In the genomic region with DNA sequence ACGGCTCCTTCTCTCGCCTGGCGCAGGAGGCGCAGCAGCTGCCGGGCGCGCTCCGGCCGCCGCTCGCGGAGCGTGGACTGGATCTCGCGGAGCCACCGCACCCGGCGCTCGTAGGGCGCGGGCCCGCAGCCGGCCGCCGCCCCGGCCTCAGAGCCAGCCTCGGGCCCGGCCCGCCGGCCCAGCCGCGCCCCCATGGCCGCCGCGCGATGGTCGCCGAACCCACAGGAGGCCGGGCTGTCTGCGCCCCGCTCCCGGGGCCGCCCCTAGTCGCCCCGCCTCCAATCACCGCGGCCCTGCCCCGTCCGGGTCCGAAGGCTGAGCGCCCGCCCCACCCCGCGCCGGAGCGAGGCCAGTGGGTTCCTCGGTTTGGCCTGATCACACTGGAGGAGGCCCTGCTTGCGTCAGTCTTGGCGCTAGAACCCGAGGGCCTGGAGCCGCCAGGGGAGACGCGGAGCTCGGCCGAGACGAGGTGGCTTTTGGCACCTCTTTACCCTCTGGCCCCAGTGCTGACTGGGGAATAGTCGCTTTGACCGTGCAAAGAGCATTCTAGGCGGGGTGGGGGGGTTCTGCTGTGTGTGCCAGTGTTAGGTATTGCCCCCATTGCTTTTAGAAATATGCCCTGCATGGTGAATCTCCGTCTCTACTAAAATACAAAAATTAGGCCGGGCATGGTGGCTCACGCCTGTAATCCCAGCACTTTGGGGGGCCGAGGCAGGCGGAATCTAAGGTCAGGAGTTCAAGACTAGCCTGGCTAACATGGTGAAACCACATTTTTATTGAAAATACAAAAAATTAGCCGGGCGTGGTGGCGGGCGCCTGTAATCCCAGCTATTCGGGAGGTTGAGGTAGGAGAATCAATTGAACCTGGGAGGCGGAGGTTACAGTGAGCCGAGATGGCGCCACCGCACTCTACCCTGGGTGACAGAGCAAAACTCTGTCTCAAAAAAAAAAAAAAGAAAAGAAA, we compare ENCODE assay signal across 1 cellular context.
A peak's percentile ranks its signal among the peaks of the same experiment; 100 is the strongest.
TF ChIP-seq lines count a peak whose summit lies in the region.

A gene with protein sequence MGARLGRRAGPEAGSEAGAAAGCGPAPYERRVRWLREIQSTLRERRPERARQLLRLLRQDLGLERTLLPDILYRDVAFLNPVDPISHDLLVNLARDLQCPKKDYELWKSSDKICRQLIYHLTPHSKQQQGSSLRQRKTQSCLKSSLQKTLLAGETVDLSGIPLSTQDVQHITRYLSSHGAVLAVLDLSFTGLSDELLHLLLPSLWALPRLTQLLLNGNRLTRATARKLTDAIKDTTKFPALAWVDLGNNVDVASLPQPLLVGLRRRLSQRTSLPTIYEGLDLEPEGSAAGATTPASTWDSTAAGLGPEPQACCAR (minus strand): TSS at position 228 of the 964 bp plus-strand sequence. CDS start 34 bp downstream, at position 194.

TF ChIP-seq in HepG2, 621 proteins besides CTCF, POLR2A, EP300 and RAD21 (continued from another document and continues in another):
- TF ChIP-seq, protein P1, sequence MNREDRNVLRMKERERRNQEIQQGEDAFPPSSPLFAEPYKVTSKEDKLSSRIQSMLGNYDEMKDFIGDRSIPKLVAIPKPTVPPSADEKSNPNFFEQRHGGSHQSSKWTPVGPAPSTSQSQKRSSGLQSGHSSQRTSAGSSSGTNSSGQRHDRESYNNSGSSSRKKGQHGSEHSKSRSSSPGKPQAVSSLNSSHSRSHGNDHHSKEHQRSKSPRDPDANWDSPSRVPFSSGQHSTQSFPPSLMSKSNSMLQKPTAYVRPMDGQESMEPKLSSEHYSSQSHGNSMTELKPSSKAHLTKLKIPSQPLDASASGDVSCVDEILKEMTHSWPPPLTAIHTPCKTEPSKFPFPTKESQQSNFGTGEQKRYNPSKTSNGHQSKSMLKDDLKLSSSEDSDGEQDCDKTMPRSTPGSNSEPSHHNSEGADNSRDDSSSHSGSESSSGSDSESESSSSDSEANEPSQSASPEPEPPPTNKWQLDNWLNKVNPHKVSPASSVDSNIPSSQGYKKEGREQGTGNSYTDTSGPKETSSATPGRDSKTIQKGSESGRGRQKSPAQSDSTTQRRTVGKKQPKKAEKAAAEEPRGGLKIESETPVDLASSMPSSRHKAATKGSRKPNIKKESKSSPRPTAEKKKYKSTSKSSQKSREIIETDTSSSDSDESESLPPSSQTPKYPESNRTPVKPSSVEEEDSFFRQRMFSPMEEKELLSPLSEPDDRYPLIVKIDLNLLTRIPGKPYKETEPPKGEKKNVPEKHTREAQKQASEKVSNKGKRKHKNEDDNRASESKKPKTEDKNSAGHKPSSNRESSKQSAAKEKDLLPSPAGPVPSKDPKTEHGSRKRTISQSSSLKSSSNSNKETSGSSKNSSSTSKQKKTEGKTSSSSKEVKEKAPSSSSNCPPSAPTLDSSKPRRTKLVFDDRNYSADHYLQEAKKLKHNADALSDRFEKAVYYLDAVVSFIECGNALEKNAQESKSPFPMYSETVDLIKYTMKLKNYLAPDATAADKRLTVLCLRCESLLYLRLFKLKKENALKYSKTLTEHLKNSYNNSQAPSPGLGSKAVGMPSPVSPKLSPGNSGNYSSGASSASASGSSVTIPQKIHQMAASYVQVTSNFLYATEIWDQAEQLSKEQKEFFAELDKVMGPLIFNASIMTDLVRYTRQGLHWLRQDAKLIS (CRISPR knock-in tag; IDR thresholded peaks at IDR 0.05) = no peak
- no peak for TF ChIP-seq ZNF616 (CRISPR knock-in tag; IDR thresholded peaks at IDR 0.05; ENCODE audit: low read depth)
- TF ChIP-seq ZNF205 (CRISPR knock-in tag; IDR thresholded peaks at IDR 0.05) = peak; percentile 85
- no peak for TF ChIP-seq PHB2 (IDR thresholded peaks at IDR 0.05; ENCODE audit: partially characterized antibody)
- TF ChIP-seq SP4 (CRISPR knock-in tag; IDR thresholded peaks at IDR 0.05) = peak; percentile 86
- TF ChIP-seq NFKBIZ (CRISPR knock-in tag; IDR thresholded peaks at IDR 0.05) = no peak
- no peak for TF ChIP-seq ZIK1 (CRISPR knock-in tag; IDR thresholded peaks at IDR 0.05; ENCODE audit: borderline replicate concordance, low read depth)
- no peak for TF ChIP-seq SOX13 (IDR thresholded peaks at IDR 0.05)
- peak in 1 of 2 experiments; percentile 75; a peak in 2 of 4 replicates for TF ChIP-seq SOX13 (CRISPR knock-in tag; conservative IDR thresholded peaks at IDR 0.05 in 1 of 2, IDR thresholded peaks at IDR 0.05 in 1 of 2)
- TF ChIP-seq, protein P2, sequence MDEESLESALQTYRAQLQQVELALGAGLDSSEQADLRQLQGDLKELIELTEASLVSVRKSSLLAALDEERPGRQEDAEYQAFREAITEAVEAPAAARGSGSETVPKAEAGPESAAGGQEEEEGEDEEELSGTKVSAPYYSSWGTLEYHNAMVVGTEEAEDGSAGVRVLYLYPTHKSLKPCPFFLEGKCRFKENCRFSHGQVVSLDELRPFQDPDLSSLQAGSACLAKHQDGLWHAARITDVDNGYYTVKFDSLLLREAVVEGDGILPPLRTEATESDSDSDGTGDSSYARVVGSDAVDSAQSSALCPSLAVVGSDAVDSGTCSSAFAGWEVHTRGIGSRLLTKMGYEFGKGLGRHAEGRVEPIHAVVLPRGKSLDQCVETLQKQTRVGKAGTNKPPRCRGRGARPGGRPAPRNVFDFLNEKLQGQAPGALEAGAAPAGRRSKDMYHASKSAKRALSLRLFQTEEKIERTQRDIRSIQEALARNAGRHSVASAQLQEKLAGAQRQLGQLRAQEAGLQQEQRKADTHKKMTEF (CRISPR knock-in tag; IDR thresholded peaks at IDR 0.05) = peak; percentile 66
- TF ChIP-seq RXRA (CRISPR knock-in tag; IDR thresholded peaks at IDR 0.05) = peak; percentile 63
- TF ChIP-seq NR2C2 (CRISPR knock-in tag; IDR thresholded peaks at IDR 0.05; ENCODE audit: borderline replicate concordance) = peak; percentile 22; the same call in 1 of the 2 replicates
- TF ChIP-seq CEBPB (IDR thresholded peaks at IDR 0.05; ENCODE audit: borderline replicate concordance, low read depth, low read length) = peak; percentile 56; the same call in 1 of the 2 replicates
- TF ChIP-seq, protein P3, sequence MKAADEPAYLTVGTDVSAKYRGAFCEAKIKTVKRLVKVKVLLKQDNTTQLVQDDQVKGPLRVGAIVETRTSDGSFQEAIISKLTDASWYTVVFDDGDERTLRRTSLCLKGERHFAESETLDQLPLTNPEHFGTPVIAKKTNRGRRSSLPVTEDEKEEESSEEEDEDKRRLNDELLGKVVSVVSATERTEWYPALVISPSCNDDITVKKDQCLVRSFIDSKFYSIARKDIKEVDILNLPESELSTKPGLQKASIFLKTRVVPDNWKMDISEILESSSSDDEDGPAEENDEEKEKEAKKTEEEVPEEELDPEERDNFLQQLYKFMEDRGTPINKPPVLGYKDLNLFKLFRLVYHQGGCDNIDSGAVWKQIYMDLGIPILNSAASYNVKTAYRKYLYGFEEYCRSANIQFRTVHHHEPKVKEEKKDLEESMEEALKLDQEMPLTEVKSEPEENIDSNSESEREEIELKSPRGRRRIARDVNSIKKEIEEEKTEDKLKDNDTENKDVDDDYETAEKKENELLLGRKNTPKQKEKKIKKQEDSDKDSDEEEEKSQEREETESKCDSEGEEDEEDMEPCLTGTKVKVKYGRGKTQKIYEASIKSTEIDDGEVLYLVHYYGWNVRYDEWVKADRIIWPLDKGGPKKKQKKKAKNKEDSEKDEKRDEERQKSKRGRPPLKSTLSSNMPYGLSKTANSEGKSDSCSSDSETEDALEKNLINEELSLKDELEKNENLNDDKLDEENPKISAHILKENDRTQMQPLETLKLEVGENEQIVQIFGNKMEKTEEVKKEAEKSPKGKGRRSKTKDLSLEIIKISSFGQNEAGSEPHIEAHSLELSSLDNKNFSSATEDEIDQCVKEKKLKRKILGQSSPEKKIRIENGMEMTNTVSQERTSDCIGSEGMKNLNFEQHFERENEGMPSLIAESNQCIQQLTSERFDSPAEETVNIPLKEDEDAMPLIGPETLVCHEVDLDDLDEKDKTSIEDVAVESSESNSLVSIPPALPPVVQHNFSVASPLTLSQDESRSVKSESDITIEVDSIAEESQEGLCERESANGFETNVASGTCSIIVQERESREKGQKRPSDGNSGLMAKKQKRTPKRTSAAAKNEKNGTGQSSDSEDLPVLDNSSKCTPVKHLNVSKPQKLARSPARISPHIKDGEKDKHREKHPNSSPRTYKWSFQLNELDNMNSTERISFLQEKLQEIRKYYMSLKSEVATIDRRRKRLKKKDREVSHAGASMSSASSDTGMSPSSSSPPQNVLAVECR (CRISPR knock-in tag; IDR thresholded peaks at IDR 0.05; ENCODE audit: borderline replicate concordance) = peak; percentile 64; the same call in 1 of the 2 replicates
- TF ChIP-seq CBX5 (CRISPR knock-in tag; IDR thresholded peaks at IDR 0.05; ENCODE audit: borderline replicate concordance) = no peak
- TF ChIP-seq ZNF598 (CRISPR knock-in tag; IDR thresholded peaks at IDR 0.05; ENCODE audit: borderline replicate concordance) = peak; percentile 6; the same call in 1 of the 2 replicates
- TF ChIP-seq ZNF484 (CRISPR knock-in tag; IDR thresholded peaks at IDR 0.05; ENCODE audit: borderline replicate concordance, low read depth) = no peak
- TF ChIP-seq IKZF1 (IDR thresholded peaks at IDR 0.05) = no peak
- TF ChIP-seq SP1 (IDR thresholded peaks at IDR 0.05) = no peak
- TF ChIP-seq SP1 (CRISPR knock-in tag; IDR thresholded peaks at IDR 0.05) = peak; percentile 57; the same call in 1 of the 2 replicates
- TF ChIP-seq SOX5 (CRISPR knock-in tag; IDR thresholded peaks at IDR 0.05; ENCODE audit: borderline replicate concordance) = peak; percentile 33; the same call in 1 of the 2 replicates
- TF ChIP-seq, protein P4, sequence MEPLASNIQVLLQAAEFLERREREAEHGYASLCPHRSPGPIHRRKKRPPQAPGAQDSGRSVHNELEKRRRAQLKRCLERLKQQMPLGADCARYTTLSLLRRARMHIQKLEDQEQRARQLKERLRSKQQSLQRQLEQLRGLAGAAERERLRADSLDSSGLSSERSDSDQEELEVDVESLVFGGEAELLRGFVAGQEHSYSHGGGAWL (CRISPR knock-in tag; IDR thresholded peaks at IDR 0.05) = no peak; the same call in 1 of the 2 replicates
- TF ChIP-seq, protein P5, sequence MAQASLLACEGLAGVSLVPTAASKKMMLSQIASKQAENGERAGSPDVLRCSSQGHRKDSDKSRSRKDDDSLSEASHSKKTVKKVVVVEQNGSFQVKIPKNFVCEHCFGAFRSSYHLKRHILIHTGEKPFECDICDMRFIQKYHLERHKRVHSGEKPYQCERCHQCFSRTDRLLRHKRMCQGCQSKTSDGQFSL (CRISPR knock-in tag; IDR thresholded peaks at IDR 0.05) = peak; percentile 78
- no peak for TF ChIP-seq ZNF878 (CRISPR knock-in tag; IDR thresholded peaks at IDR 0.05)
- TF ChIP-seq NCOR1 (IDR thresholded peaks at IDR 0.05; ENCODE audit: borderline replicate concordance, low read length) = no peak
- peak; percentile 62; the same call in 1 of the 2 replicates for TF ChIP-seq HNF4G (IDR thresholded peaks at IDR 0.05; ENCODE audit: borderline replicate concordance, low read depth, low read length)
- TF ChIP-seq HNF4G (CRISPR knock-in tag; IDR thresholded peaks at IDR 0.05; ENCODE audit: borderline replicate concordance, low read depth) = no peak; the same call in 1 of the 2 replicates
- TF ChIP-seq ZNF589 (CRISPR knock-in tag; conservative IDR thresholded peaks at IDR 0.05) = 0 out of 2 replicates have a peak, but pooled peaks have one; percentile 30
- no peak for TF ChIP-seq ZNF850 (CRISPR knock-in tag; conservative IDR thresholded peaks at IDR 0.05)
- TF ChIP-seq, protein P6, sequence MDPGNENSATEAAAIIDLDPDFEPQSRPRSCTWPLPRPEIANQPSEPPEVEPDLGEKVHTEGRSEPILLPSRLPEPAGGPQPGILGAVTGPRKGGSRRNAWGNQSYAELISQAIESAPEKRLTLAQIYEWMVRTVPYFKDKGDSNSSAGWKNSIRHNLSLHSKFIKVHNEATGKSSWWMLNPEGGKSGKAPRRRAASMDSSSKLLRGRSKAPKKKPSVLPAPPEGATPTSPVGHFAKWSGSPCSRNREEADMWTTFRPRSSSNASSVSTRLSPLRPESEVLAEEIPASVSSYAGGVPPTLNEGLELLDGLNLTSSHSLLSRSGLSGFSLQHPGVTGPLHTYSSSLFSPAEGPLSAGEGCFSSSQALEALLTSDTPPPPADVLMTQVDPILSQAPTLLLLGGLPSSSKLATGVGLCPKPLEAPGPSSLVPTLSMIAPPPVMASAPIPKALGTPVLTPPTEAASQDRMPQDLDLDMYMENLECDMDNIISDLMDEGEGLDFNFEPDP (CRISPR knock-in tag; conservative IDR thresholded peaks at IDR 0.05) = no peak
- no peak for TF ChIP-seq RELA (CRISPR knock-in tag; IDR thresholded peaks at IDR 0.05)
- TF ChIP-seq ZNF546 (CRISPR knock-in tag; conservative IDR thresholded peaks at IDR 0.05) = no peak
- no peak; the same call in 1 of the 2 replicates for TF ChIP-seq ZNF709 (CRISPR knock-in tag; IDR thresholded peaks at IDR 0.05)
- TF ChIP-seq, protein P7, sequence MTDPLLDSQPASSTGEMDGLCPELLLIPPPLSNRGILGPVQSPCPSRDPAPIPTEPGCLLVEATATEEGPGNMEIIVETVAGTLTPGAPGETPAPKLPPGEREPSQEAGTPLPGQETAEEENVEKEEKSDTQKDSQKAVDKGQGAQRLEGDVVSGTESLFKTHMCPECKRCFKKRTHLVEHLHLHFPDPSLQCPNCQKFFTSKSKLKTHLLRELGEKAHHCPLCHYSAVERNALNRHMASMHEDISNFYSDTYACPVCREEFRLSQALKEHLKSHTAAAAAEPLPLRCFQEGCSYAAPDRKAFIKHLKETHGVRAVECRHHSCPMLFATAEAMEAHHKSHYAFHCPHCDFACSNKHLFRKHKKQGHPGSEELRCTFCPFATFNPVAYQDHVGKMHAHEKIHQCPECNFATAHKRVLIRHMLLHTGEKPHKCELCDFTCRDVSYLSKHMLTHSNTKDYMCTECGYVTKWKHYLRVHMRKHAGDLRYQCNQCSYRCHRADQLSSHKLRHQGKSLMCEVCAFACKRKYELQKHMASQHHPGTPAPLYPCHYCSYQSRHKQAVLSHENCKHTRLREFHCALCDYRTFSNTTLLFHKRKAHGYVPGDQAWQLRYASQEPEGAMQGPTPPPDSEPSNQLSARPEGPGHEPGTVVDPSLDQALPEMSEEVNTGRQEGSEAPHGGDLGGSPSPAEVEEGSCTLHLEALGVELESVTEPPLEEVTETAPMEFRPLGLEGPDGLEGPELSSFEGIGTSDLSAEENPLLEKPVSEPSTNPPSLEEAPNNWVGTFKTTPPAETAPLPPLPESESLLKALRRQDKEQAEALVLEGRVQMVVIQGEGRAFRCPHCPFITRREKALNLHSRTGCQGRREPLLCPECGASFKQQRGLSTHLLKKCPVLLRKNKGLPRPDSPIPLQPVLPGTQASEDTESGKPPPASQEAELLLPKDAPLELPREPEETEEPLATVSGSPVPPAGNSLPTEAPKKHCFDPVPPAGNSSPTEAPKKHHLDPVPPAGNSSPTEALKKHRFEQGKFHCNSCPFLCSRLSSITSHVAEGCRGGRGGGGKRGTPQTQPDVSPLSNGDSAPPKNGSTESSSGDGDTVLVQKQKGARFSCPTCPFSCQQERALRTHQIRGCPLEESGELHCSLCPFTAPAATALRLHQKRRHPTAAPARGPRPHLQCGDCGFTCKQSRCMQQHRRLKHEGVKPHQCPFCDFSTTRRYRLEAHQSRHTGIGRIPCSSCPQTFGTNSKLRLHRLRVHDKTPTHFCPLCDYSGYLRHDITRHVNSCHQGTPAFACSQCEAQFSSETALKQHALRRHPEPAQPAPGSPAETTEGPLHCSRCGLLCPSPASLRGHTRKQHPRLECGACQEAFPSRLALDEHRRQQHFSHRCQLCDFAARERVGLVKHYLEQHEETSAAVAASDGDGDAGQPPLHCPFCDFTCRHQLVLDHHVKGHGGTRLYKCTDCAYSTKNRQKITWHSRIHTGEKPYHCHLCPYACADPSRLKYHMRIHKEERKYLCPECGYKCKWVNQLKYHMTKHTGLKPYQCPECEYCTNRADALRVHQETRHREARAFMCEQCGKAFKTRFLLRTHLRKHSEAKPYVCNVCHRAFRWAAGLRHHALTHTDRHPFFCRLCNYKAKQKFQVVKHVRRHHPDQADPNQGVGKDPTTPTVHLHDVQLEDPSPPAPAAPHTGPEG (CRISPR knock-in tag; IDR thresholded peaks at IDR 0.05) = no peak
- no peak; the same call in 1 of the 2 replicates for TF ChIP-seq ZSCAN12 (CRISPR knock-in tag; IDR thresholded peaks at IDR 0.05)
- TF ChIP-seq SKI (IDR thresholded peaks at IDR 0.05; ENCODE audit: partially characterized antibody) = peak; percentile 70
